ENCODE assay signal across 8 cellular contexts in the genomic region with DNA sequence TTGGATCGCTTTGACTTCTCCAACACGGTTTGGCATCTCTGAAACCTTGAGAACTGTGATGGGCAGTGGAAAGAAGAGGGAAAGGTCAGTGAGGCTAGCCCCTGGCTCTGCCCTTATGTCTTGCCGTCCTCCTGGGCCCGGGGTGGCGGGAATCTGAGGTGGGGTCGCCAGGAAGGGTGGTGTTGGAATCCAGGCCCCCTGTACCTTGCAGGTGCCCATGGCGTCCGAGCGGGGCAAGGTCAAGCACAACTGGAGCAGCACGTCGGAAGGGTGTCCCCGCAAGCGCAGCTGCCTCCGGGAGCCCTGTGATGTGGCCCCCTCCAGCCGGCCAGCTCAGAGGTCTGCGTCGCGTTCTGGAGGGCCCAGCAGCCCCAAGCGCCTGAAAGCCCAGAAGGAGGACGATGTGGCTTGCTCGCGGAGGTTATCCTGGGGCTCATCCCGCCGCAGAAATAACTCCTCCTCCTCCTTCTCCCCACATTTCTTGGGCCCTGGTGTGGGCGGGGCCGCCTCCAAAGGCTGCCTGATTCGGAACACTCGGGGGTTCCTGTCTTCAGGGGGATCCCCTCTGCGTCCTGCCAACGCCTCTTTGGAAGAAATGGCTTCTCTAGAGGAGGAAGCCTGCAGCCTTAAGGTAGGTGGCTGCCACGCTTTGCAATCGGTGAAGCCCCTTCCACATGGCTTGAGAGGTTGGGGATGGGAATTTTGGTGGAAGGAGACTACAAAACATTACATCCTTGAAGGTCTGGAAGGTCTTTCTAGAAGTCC. TPM values are rescaled to one million over a fixed set of nuclear protein-coding genes. Genes with fewer than 3 reads are reported as not detected.
DNase-seq lines count a peak whose midpoint lies in the region; ATAC-seq and TF ChIP-seq lines count a peak whose summit lies in the region.

No MANE protein-coding gene starts in this region.

- H3K36me3 Mint-ChIP-seq in natural killer cell treated with Interleukin-12 subunit alpha and Interleukin-12 subunit beta and Interleukin-15 and Interleukin-18, amount 100 ng/mL, for 72 hours: peaks cover 60% of the 10 kb centered on the region

- H3K4me3 Mint-ChIP-seq in natural killer cell treated with Interleukin-12 subunit alpha and Interleukin-12 subunit beta and Interleukin-15 and Interleukin-18, amount 100 ng/mL, for 72 hours: peak overlapping the region; percentile 99

- peak overlapping the region; percentile 98 for H3K4me2 ChIP-seq in MM.1S (ENCODE audit: low read depth, low read length)

- 1 to 2% methylated on average over 32 of the region's 32 CpGs for WGBS in esophagus, 2 donors
- WGBS in suprapubic skin: 2% methylated on average over 13 of the region's 32 CpGs

- H2AFZ ChIP-seq in MM.1S (ENCODE audit: low read length): peak overlapping the region; percentile 43

- peaks cover 52% of the 10 kb centered on the region for H3K79me2 ChIP-seq in MM.1S (ENCODE audit: low read length)

- peak overlapping the region; percentile 88 for H3K9ac ChIP-seq in MM.1S (ENCODE audit: low read length)

- H3K9me3 Mint-ChIP-seq in natural killer cell treated with Interleukin-12 subunit alpha and Interleukin-12 subunit beta and Interleukin-15 and Interleukin-18, amount 100 ng/mL, for 72 hours: peaks cover 3% of the 10 kb centered on the region

- no peak for TF ChIP-seq POLR2A in suprapubic skin (IDR thresholded peaks at IDR 0.05)

- H3K36me3 ChIP-seq in MM.1S (replicated peaks; ENCODE audit: insufficient read depth, low read length): no peaks in the 10 kb centered on the region
- peaks cover 0 to 8% of the 10 kb centered on the region in 2 donors for H3K36me3 ChIP-seq in esophagus (ENCODE audit: control insufficient read depth in 2 of 2, insufficient read depth in 2 of 2, low read length in 1 of 2)
- H3K36me3 ChIP-seq in suprapubic skin: peaks cover 17% of the 10 kb centered on the region

- H3K27ac ChIP-seq in MM.1S (ENCODE audit: low read length) (peak overlapping the region; percentile 39; the same call in 1 of the 2 replicates), esophagus (ENCODE audit: low read depth in 2 of 2, low read length in 1 of 2) (peak overlapping the region; percentile 89 to 93), suprapubic skin (peak overlapping the region; percentile 95)

- H3K9me2 ChIP-seq in MM.1S (replicated peaks; ENCODE audit: insufficient read depth, low read length): no peaks in the 10 kb centered on the region

- H3K4me3 ChIP-seq in GM12865 (ENCODE audit: low read depth, low read length) (peak overlapping the region; percentile 95), MM.1S (ENCODE audit: low read length) (peak overlapping the region; percentile 85), esophagus (ENCODE audit: low read depth in 1 of 2, low read length in 2 of 2) (peak overlapping the region; percentile 84 to 91), suprapubic skin (peak overlapping the region; percentile 97)

- H3K27me3 Mint-ChIP-seq in natural killer cell treated with Interleukin-12 subunit alpha and Interleukin-12 subunit beta and Interleukin-15 and Interleukin-18, amount 100 ng/mL, for 72 hours: no peaks in the 10 kb centered on the region

- ATAC-seq in natural killer cell treated with Interleukin-12 subunit alpha and Interleukin-12 subunit beta and Interleukin-15 and Interleukin-18, amount 100 ng/mL, for 72 hours: peak; percentile 6 to 17
- ATAC-seq in HG02938 (IDR thresholded peaks at IDR 0.05; ENCODE audit: unreplicated experiment): no peak

- no peak for TF ChIP-seq EP300 in suprapubic skin (IDR thresholded peaks at IDR 0.05)

- H3F3A ChIP-seq in MM.1S (ENCODE audit: insufficient read depth, low read length): 0 out of 2 replicates have a peak, but pooled peaks cover 10% of the 10 kb centered on the region

- H3K27ac Mint-ChIP-seq in natural killer cell treated with Interleukin-12 subunit alpha and Interleukin-12 subunit beta and Interleukin-15 and Interleukin-18, amount 100 ng/mL, for 72 hours: peak overlapping the region; percentile 85 to 90

- H3K4me1 Mint-ChIP-seq in natural killer cell treated with Interleukin-12 subunit alpha and Interleukin-12 subunit beta and Interleukin-15 and Interleukin-18, amount 100 ng/mL, for 72 hours (ENCODE audit: low read depth in 2 of 2): peaks cover 49 to 52% of the 10 kb centered on the region in 2 donors

- DNase-seq in GM12865 (ENCODE audit: low read depth) (peak; percentile 61), MM.1S (peak; percentile 34), activated T-cell treated with anti-CD3 and anti-CD28 coated beads for 24 hours (ENCODE audit: low read depth) (peak; percentile 54), suprapubic skin (ENCODE audit: low spot score in 2 of 2) (no peak), NCI-H446 (lab: John Stamatoyannopoulos, UW) (no peak)
- peak; percentile 73 for DNase-seq in natural killer cell treated with Interleukin-12 subunit alpha and Interleukin-12 subunit beta and Interleukin-15 and Interleukin-18, amount 100 ng/mL, for 72 hours (ENCODE audit: low spot score)

- no peaks in the 10 kb centered on the region for H3K9me3 ChIP-seq in MM.1S (replicated peaks; ENCODE audit: insufficient read depth, low read length)
- peaks cover 0 to 2% of the 10 kb centered on the region in 2 donors for H3K9me3 ChIP-seq in esophagus (ENCODE audit: control insufficient read depth in 2 of 2, insufficient read depth in 1 of 2, low read depth in 1 of 2, low read length in 1 of 2)
- peaks cover 6% of the 10 kb centered on the region for H3K9me3 ChIP-seq in suprapubic skin

- H3K27me3 ChIP-seq in MM.1S (replicated peaks; ENCODE audit: insufficient read depth, low read length) (no peaks in the 10 kb centered on the region), esophagus (ENCODE audit: control insufficient read depth in 1 of 2, insufficient read depth in 2 of 2, low read length in 2 of 2) (no peaks in the 10 kb centered on the region), suprapubic skin (no peaks in the 10 kb centered on the region)

- H4K20me1 ChIP-seq in MM.1S (ENCODE audit: insufficient read depth, low read length): no peaks in the 10 kb centered on the region; the same call in 1 of the 2 replicates

- H3K4me1 ChIP-seq in MM.1S (ENCODE audit: low read length) (peaks cover 13% of the 10 kb centered on the region), esophagus (ENCODE audit: control insufficient read depth in 2 of 2, insufficient read depth in 2 of 2, low read length in 1 of 2) (no peaks in the 10 kb centered on the region), suprapubic skin (peaks cover 35% of the 10 kb centered on the region)

- TF ChIP-seq CTCF in GM12865 (IDR thresholded peaks at IDR 0.05; ENCODE audit: insufficient read depth, low read depth, low read length, missing control alignments) (no peak), MM.1S (IDR thresholded peaks at IDR 0.05; ENCODE audit: low read length) (no peak), suprapubic skin (IDR thresholded peaks at IDR 0.05) (no peak)

RNA-seq across cellular contexts. Expression of gene TATDN2, which starts 0.9 kb away (rescaled TPM):
- polyA plus RNA-seq in esophagus: 10 to 100 TPM; 10.9 to 15.0 TPM
- total RNA-seq in natural killer cell treated with Interleukin-12 subunit alpha and Interleukin-12 subunit beta and Interleukin-15 and Interleukin-18, amount 100 ng/mL, for 72 hours: 10 to 100 TPM; 66.3 to 93.3 TPM
- total RNA-seq in suprapubic skin: 10 to 100 TPM; 22.1 to 33.7 (median 26.3) TPM

RNA-seq across cellular contexts. Expression of gene GHRL, which starts 43.6 kb away (rescaled TPM):
- polyA plus RNA-seq in esophagus: under 1 TPM; 0.22 to 0.63 TPM
- total RNA-seq in natural killer cell treated with Interleukin-12 subunit alpha and Interleukin-12 subunit beta and Interleukin-15 and Interleukin-18, amount 100 ng/mL, for 72 hours: under 1 TPM; 0.69 to 0.78 TPM
- total RNA-seq in suprapubic skin: under 1 TPM in 1 of 4 donors, not detected in 3; 0.80 TPM

Comparison
In these comparisons a context has a peak if more than half of its experiments do, and no peak if none do; other contexts are left out.
1. DNase-seq: peak in GM12865 (single experiment), MM.1S (single experiment), activated T-cell treated with anti-CD3 and anti-CD28 coated beads for 24 hours (single experiment) and natural killer cell treated with Interleukin-12 subunit alpha and Interleukin-12 subunit beta and Interleukin-15 and Interleukin-18, amount 100 ng/mL, for 72 hours (single experiment); none in suprapubic skin (0 of 2) and NCI-H446 (0 of 2).
2. H3K27ac ChIP-seq: peak in every context shown above with its lines; median percentile 95 in suprapubic skin; 91 in esophagus; 39 in MM.1S.
3. Peak in every context shown above with its lines, with median percentiles within 50 percentile points of each other: H3K4me3 ChIP-seq.